Comparison of ENCODE assay signal across 8 cellular contexts in genomic region chr3:188421151-188421821, GRCh38.
DNase-seq lines count a peak whose midpoint lies in the region; ATAC-seq, FAIRE-seq and TF ChIP-seq lines count a peak whose summit lies in the region.

No MANE protein-coding gene starts in this region.

- H3K27ac ChIP-seq in DOHH2 (ENCODE audit: low read depth, low read length) (peak overlapping the region; percentile 69), left lung (peak overlapping the region; percentile 22 to 79)

- H3F3A ChIP-seq in DOHH2 (ENCODE audit: control insufficient read depth, insufficient read depth) = peaks cover 9% of the 10 kb centered on the region

- no peaks in the 10 kb centered on the region for H4K20me1 ChIP-seq in DOHH2 (ENCODE audit: control insufficient read depth, insufficient read depth, low read depth, low read length)

- FAIRE-seq in RCC 7860 (lab: Jason Lieb, UNC) = peak; percentile 85

- DNase-seq in HCEC 1CT = peak; percentile 87
- DNase-seq in RCC 7860 (ENCODE audit: low spot score) = peak; percentile 24
- no peak for DNase-seq in left lung
- no peak for DNase-seq in cortex of kidney (lab: John Stamatoyannopoulos, UW)
- no peak for DNase-seq in NCI-H69 (lab: John Stamatoyannopoulos, UW)
- DNase-seq in SKM-1 (lab: John Stamatoyannopoulos, UW; ENCODE audit: unreplicated experiment) = no peak

- intact Hi-C loops in left lung (cut with DNase I) = no loop called here

- TF ChIP-seq CTCF in DOHH2 (IDR thresholded peaks at IDR 0.05; ENCODE audit: low read depth, low read length, poor library complexity, severe bottlenecking) (no peak), left lung (IDR thresholded peaks at IDR 0.05) (no peak)

- peaks cover 7% of the 10 kb centered on the region for H3K36me3 ChIP-seq in DOHH2 (ENCODE audit: control insufficient read depth, low read length)
- H3K36me3 ChIP-seq in left lung = no peaks in the 10 kb centered on the region

- no peaks in the 10 kb centered on the region for H3K9me3 ChIP-seq in DOHH2 (ENCODE audit: control insufficient read depth, insufficient read depth, low read length)
- no peaks in the 10 kb centered on the region for H3K9me3 ChIP-seq in left lung

- peak overlapping the region; percentile 65 for H3K4me3 ChIP-seq in DOHH2 (ENCODE audit: low read length)
- no peak overlapping the region for H3K4me3 ChIP-seq in left lung

- peak; percentile 76 for ATAC-seq in left lung
- no peak for ATAC-seq in GM21717 (IDR thresholded peaks at IDR 0.05; ENCODE audit: unreplicated experiment)

- H3K27me3 ChIP-seq in DOHH2 (ENCODE audit: control insufficient read depth, low read length) (no peaks in the 10 kb centered on the region), left lung (no peaks in the 10 kb centered on the region)

- peak overlapping the region; percentile 80 for H3K4me2 ChIP-seq in DOHH2 (ENCODE audit: low read length)

- H3K4me1 ChIP-seq in DOHH2 (ENCODE audit: control insufficient read depth, low read length) = peaks cover 58% of the 10 kb centered on the region
- H3K4me1 ChIP-seq in left lung = peaks cover 6 to 24% of the 10 kb centered on the region in 2 donors

- H3K79me2 ChIP-seq in DOHH2 (ENCODE audit: control insufficient read depth, low read length) = peaks cover 34% of the 10 kb centered on the region

- no peaks in the 10 kb centered on the region for H3K9me2 ChIP-seq in DOHH2 (replicated peaks; ENCODE audit: control insufficient read depth, low read length)

Comparison
In these comparisons a context has a peak if more than half of its experiments do, and no peak if none do; other contexts are left out.
1. DNase-seq: peak in HCEC 1CT (single experiment) and RCC 7860 (single experiment); none in left lung (0 of 2), cortex of kidney (single experiment), NCI-H69 (single experiment) and SKM-1 (single experiment).